Comparison of ENCODE assay signal across 1 cellular context in genomic region chr14:54529811-54530210, GRCh38.
TF ChIP-seq lines count a peak whose summit lies in the region.

No MANE protein-coding gene starts in this region.

TF ChIP-seq in HEK293T, 16 proteins besides CTCF, POLR2A, EP300 and RAD21 (continued from another document):
- TF ChIP-seq FOXA1 (IDR thresholded peaks at IDR 0.05) (no peak), L3MBTL2 (conservative IDR thresholded peaks at IDR 0.05) (no peak), FOXK2 (IDR thresholded peaks at IDR 0.05) (no peak), NFRKB (IDR thresholded peaks at IDR 0.05) (no peak), SUZ12 (IDR thresholded peaks at IDR 0.05) (no peak), PKNOX1 (IDR thresholded peaks at IDR 0.05) (no peak), SP1 (IDR thresholded peaks at IDR 0.05) (no peak), ELF4 (IDR thresholded peaks at IDR 0.05) (no peak), CTBP1 (IDR thresholded peaks at IDR 0.05; ENCODE audit: borderline replicate concordance) (no peak)
